Comparison of ENCODE assay signal across 14 cellular contexts in genomic region chr17:80950466-80951120, GRCh38.
"Had no signal": no experiment of that assay in that cellular context is flagged by ENCODE, and none has a peak within 500 bp of the region (broad histone marks: within the 10 kb centered on the region; RNA-seq: fewer than 3 reads in every experiment).

No MANE protein-coding gene starts in this region.

- H3K27me3 ChIP-seq: foreskin keratinocyte had no signal

- H3K27ac ChIP-seq: foreskin keratinocyte had no signal

- H3K27ac Mint-ChIP-seq: activated CD4-positive, alpha-beta T cell treated with anti-CD3 and anti-CD28 coated beads, Interleukin-2, amount 10 ng/mL, durations not matched to agents 7 days and 5 days; activated CD8-positive, alpha-beta memory T cell treated with anti-CD3 and anti-CD28 coated beads, Interleukin-2, amount 10 ng/mL, durations not matched to agents 7 days and 5 days; activated CD8-positive, alpha-beta T cell treated with anti-CD3 and anti-CD28 coated beads for 36 hours; nephron had no signal

- H3K4me3 Mint-ChIP-seq: activated CD4-positive, alpha-beta T cell treated with anti-CD3 and anti-CD28 coated beads, Interleukin-2, amount 10 ng/mL, durations not matched to agents 7 days and 5 days; activated CD8-positive, alpha-beta memory T cell treated with anti-CD3 and anti-CD28 coated beads, Interleukin-2, amount 10 ng/mL, durations not matched to agents 7 days and 5 days; activated CD8-positive, alpha-beta T cell treated with anti-CD3 and anti-CD28 coated beads for 36 hours; nephron had no signal

- H3K27me3 Mint-ChIP-seq: activated CD4-positive, alpha-beta T cell treated with anti-CD3 and anti-CD28 coated beads, Interleukin-2, amount 10 ng/mL, durations not matched to agents 7 days and 5 days; activated CD8-positive, alpha-beta memory T cell treated with anti-CD3 and anti-CD28 coated beads, Interleukin-2, amount 10 ng/mL, durations not matched to agents 7 days and 5 days; activated CD8-positive, alpha-beta T cell treated with anti-CD3 and anti-CD28 coated beads for 36 hours had no signal

- H3K9me3 Mint-ChIP-seq: activated CD4-positive, alpha-beta T cell treated with anti-CD3 and anti-CD28 coated beads, Interleukin-2, amount 10 ng/mL, durations not matched to agents 7 days and 5 days; activated CD8-positive, alpha-beta T cell treated with anti-CD3 and anti-CD28 coated beads for 36 hours had no signal

- DNase-seq: activated CD4-positive, alpha-beta T cell treated with anti-CD3 and anti-CD28 coated beads, Interleukin-2, amount 10 ng/mL, durations not matched to agents 7 days and 5 days; activated CD8-positive, alpha-beta T cell treated with anti-CD3 and anti-CD28 coated beads for 36 hours; activated naive CD4-positive, alpha-beta T cell; activated T-cell treated with anti-CD3 and anti-CD28 coated beads for 4 hours; foreskin keratinocyte; glutamatergic neuron; hippocampal formation; mesenchymal stem cell; occipital lobe; stimulated activated CD4-positive, alpha-beta T cell treated with anti-CD3 and anti-CD28 coated beads, Interleukin-4, amount 100 ng/mL, for 24 hours; stimulated activated naive CD8-positive, alpha-beta T cell treated with anti-CD3 and anti-CD28 coated beads, Interleukin-15, Interleukin-2, amounts not matched to agents 100 U/mL and 50 U/mL, for 24 hours had no signal

- H3K4me1 ChIP-seq: foreskin keratinocyte had no signal

- ATAC-seq: activated CD4-positive, CD25-positive, alpha-beta regulatory T cell treated with anti-CD3 and anti-CD28 coated beads, Interleukin-2, amount 50 U/mL, for 24 hours; activated CD8-positive, alpha-beta memory T cell treated with anti-CD3 and anti-CD28 coated beads, Interleukin-2, amount 10 ng/mL, durations not matched to agents 7 days and 5 days; activated CD8-positive, alpha-beta T cell treated with anti-CD3 and anti-CD28 coated beads for 36 hours; foreskin keratinocyte; stimulated activated naive CD8-positive, alpha-beta T cell treated with anti-CD3 and anti-CD28 coated beads, Interleukin-15, Interleukin-2, amounts not matched to agents 100 U/mL and 50 U/mL, for 24 hours had no signal

- H3K4me1 Mint-ChIP-seq: nephron had no signal
